Comparison of ENCODE assay signal across 9 cellular contexts in genomic region chr16:15857779-15858560, GRCh38.
A peak's percentile ranks its signal among the peaks of the same experiment; 100 is the strongest.
DNase-seq lines count a peak whose midpoint lies in the region; ATAC-seq and FAIRE-seq lines count a peak whose summit lies in the region.
"Had no signal": no experiment of that assay in that cellular context is flagged by ENCODE, and none has a peak within 500 bp of the region (broad histone marks: within the 10 kb centered on the region; RNA-seq: fewer than 3 reads in every experiment).

No MANE protein-coding gene starts in this region.

- DNase-seq in NCI-H2171 treated with DMSO at 0.1 percent for 48 hours (lab: John Stamatoyannopoulos, UW): peak; percentile 3
- no peak for DNase-seq in NCI-H2171 (lab: John Stamatoyannopoulos, UW)
- DNase-seq in astrocyte of the hippocampus (ENCODE audit: low read depth, low spot score): peak; percentile 81
- no peak for DNase-seq in stimulated activated naive B cell treated with anti-CD40 and anti-IgM and Interleukin-4, amounts not matched to agents 10 μg/mL and 1 μg/mL and 100 μg/mL, for 72 hours
- DNase-seq in GM19239 (ENCODE audit: insufficient read length, low spot score): no peak
- DNase-seq in urothelium cell line (ENCODE audit: low spot score): no peak

- FAIRE-seq in GM19239 (lab: Jason Lieb, UNC): no peak
- no peak for FAIRE-seq in urothelium cell line (lab: Jason Lieb, UNC)
- FAIRE-seq: TTC549 had no signal

- H3K4me3 ChIP-seq in iPS-20b (ENCODE audit: low read length): peak overlapping the region; percentile 76

- peak in 1 of 2 donors; percentile 36 for ATAC-seq in stimulated activated naive B cell treated with anti-CD40 and anti-IgM and Interleukin-4, amounts not matched to agents 10 μg/mL and 1 μg/mL and 100 μg/mL, for 72 hours (replicated peaks)
- ATAC-seq in GM21737 (IDR thresholded peaks at IDR 0.05; ENCODE audit: unreplicated experiment): no peak

- H3K36me3 Mint-ChIP-seq in stimulated activated naive B cell treated with anti-CD40 and anti-IgM and Interleukin-4, amounts not matched to agents 10 μg/mL and 1 μg/mL and 100 μg/mL, for 72 hours: no peaks in the 10 kb centered on the region

- no peaks in the 10 kb centered on the region for H3K36me3 ChIP-seq in iPS-20b (ENCODE audit: insufficient read depth, low read depth, low read length)

- no peaks in the 10 kb centered on the region for H3K9me3 Mint-ChIP-seq in stimulated activated naive B cell treated with anti-CD40 and anti-IgM and Interleukin-4, amounts not matched to agents 10 μg/mL and 1 μg/mL and 100 μg/mL, for 72 hours

- peaks cover 17 to 26% of the 10 kb centered on the region in 2 donors for H3K4me1 Mint-ChIP-seq in stimulated activated naive B cell treated with anti-CD40 and anti-IgM and Interleukin-4, amounts not matched to agents 10 μg/mL and 1 μg/mL and 100 μg/mL, for 72 hours

- no peak overlapping the region for H3K27ac Mint-ChIP-seq in stimulated activated naive B cell treated with anti-CD40 and anti-IgM and Interleukin-4, amounts not matched to agents 10 μg/mL and 1 μg/mL and 100 μg/mL, for 72 hours

- no peaks in the 10 kb centered on the region for H3K4me1 ChIP-seq in iPS-20b (ENCODE audit: insufficient read depth, low read length)

- H3K4me3 Mint-ChIP-seq in stimulated activated naive B cell treated with anti-CD40 and anti-IgM and Interleukin-4, amounts not matched to agents 10 μg/mL and 1 μg/mL and 100 μg/mL, for 72 hours: peak overlapping the region; percentile 62 to 75

- peaks cover 57% of the 10 kb centered on the region for H3K27me3 ChIP-seq in iPS-20b (ENCODE audit: insufficient read depth, low read length)

- H3K27me3 Mint-ChIP-seq in stimulated activated naive B cell treated with anti-CD40 and anti-IgM and Interleukin-4, amounts not matched to agents 10 μg/mL and 1 μg/mL and 100 μg/mL, for 72 hours: peaks cover 25 to 57% of the 10 kb centered on the region in 2 donors

- no peaks in the 10 kb centered on the region for H3K9me3 ChIP-seq in iPS-20b (ENCODE audit: insufficient read depth, low read depth, low read length)

- H3K27ac ChIP-seq in iPS-20b (ENCODE audit: low read length): no peak overlapping the region

- H3K9ac ChIP-seq in iPS-20b (ENCODE audit: low read depth, low read length): peak overlapping the region; percentile 62; the same call in 1 of the 2 replicates

Comparison
In these comparisons a context has a peak if more than half of its experiments do, and no peak if none do; other contexts are left out.
1. DNase-seq: peak in NCI-H2171 treated with DMSO at 0.1 percent for 48 hours (single experiment) and astrocyte of the hippocampus (single experiment); none in NCI-H2171 (single experiment), stimulated activated naive B cell treated with anti-CD40 and anti-IgM and Interleukin-4, amounts not matched to agents 10 μg/mL and 1 μg/mL and 100 μg/mL, for 72 hours (single experiment), GM19239 (single experiment) and urothelium cell line (single experiment).